ENCODE assay signal across 2 cellular contexts in genomic region chr11:72781313-72782080, GRCh38.
A peak's percentile ranks its signal among the peaks of the same experiment; 100 is the strongest.
TF ChIP-seq lines count a peak whose summit lies in the region.

No MANE protein-coding gene starts in this region.

TF ChIP-seq in HEK293, 187 proteins besides CTCF, POLR2A, EP300 and RAD21 (continues in another document):
- TF ChIP-seq FEZF1 (tag by site-specific recombination; IDR thresholded peaks at IDR 0.05), result no peak
- TF ChIP-seq ZNF423 (tag by site-specific recombination; IDR thresholded peaks at IDR 0.05), result no peak
- TF ChIP-seq, protein P1, sequence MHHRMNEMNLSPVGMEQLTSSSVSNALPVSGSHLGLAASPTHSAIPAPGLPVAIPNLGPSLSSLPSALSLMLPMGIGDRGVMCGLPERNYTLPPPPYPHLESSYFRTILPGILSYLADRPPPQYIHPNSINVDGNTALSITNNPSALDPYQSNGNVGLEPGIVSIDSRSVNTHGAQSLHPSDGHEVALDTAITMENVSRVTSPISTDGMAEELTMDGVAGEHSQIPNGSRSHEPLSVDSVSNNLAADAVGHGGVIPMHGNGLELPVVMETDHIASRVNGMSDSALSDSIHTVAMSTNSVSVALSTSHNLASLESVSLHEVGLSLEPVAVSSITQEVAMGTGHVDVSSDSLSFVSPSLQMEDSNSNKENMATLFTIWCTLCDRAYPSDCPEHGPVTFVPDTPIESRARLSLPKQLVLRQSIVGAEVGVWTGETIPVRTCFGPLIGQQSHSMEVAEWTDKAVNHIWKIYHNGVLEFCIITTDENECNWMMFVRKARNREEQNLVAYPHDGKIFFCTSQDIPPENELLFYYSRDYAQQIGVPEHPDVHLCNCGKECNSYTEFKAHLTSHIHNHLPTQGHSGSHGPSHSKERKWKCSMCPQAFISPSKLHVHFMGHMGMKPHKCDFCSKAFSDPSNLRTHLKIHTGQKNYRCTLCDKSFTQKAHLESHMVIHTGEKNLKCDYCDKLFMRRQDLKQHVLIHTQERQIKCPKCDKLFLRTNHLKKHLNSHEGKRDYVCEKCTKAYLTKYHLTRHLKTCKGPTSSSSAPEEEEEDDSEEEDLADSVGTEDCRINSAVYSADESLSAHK (tag by site-specific recombination; IDR thresholded peaks at IDR 0.05), result no peak
- TF ChIP-seq PRDM1 (tag by site-specific recombination; IDR thresholded peaks at IDR 0.05), result no peak
- TF ChIP-seq OSR2 (tag by site-specific recombination; IDR thresholded peaks at IDR 0.05), result no peak
- TF ChIP-seq, protein P2, sequence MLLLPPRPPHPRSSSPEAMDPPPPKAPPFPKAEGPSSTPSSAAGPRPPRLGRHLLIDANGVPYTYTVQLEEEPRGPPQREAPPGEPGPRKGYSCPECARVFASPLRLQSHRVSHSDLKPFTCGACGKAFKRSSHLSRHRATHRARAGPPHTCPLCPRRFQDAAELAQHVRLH (tag by site-specific recombination; IDR thresholded peaks at IDR 0.05), result no peak
- no peak for TF ChIP-seq ZBTB20 (tag by site-specific recombination; IDR thresholded peaks at IDR 0.05)
- TF ChIP-seq SP2 (tag by site-specific recombination; IDR thresholded peaks at IDR 0.05), result no peak
- no peak for TF ChIP-seq IKZF3 (tag by site-specific recombination; IDR thresholded peaks at IDR 0.05)
- TF ChIP-seq ZNF521 (tag by site-specific recombination; IDR thresholded peaks at IDR 0.05), result no peak
- TF ChIP-seq, protein P3, sequence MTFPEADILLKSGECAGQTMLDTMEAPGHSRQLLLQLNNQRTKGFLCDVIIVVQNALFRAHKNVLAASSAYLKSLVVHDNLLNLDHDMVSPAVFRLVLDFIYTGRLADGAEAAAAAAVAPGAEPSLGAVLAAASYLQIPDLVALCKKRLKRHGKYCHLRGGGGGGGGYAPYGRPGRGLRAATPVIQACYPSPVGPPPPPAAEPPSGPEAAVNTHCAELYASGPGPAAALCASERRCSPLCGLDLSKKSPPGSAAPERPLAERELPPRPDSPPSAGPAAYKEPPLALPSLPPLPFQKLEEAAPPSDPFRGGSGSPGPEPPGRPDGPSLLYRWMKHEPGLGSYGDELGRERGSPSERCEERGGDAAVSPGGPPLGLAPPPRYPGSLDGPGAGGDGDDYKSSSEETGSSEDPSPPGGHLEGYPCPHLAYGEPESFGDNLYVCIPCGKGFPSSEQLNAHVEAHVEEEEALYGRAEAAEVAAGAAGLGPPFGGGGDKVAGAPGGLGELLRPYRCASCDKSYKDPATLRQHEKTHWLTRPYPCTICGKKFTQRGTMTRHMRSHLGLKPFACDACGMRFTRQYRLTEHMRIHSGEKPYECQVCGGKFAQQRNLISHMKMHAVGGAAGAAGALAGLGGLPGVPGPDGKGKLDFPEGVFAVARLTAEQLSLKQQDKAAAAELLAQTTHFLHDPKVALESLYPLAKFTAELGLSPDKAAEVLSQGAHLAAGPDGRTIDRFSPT (tag by site-specific recombination; IDR thresholded peaks at IDR 0.05), result no peak
- TF ChIP-seq ZNF366 (tag by site-specific recombination; conservative IDR thresholded peaks at IDR 0.05), result no peak
- TF ChIP-seq, protein P4, sequence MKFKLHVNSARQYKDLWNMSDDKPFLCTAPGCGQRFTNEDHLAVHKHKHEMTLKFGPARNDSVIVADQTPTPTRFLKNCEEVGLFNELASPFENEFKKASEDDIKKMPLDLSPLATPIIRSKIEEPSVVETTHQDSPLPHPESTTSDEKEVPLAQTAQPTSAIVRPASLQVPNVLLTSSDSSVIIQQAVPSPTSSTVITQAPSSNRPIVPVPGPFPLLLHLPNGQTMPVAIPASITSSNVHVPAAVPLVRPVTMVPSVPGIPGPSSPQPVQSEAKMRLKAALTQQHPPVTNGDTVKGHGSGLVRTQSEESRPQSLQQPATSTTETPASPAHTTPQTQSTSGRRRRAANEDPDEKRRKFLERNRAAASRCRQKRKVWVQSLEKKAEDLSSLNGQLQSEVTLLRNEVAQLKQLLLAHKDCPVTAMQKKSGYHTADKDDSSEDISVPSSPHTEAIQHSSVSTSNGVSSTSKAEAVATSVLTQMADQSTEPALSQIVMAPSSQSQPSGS (tag by site-specific recombination; IDR thresholded peaks at IDR 0.05; ENCODE audit: low read depth), result no peak
- TF ChIP-seq, protein P5, sequence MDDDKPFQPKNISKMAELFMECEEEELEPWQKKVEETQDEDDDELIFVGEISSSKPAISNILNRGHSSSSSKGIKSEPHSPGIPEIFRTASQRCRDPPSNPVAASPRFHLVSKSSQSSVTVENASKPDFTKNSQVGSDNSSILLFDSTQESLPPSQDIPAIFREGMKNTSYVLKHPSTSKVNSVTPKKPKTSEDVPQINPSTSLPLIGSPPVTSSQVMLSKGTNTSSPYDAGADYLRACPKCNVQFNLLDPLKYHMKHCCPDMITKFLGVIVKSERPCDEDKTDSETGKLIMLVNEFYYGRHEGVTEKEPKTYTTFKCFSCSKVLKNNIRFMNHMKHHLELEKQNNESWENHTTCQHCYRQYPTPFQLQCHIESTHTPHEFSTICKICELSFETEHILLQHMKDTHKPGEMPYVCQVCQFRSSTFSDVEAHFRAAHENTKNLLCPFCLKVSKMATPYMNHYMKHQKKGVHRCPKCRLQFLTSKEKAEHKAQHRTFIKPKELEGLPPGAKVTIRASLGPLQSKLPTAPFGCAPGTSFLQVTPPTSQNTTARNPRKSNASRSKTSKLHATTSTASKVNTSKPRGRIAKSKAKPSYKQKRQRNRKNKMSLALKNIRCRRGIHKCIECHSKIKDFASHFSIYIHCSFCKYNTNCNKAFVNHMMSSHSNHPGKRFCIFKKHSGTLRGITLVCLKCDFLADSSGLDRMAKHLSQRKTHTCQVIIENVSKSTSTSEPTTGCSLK (tag by site-specific recombination; IDR thresholded peaks at IDR 0.05), result no peak
- TF ChIP-seq GFI1B (tag by site-specific recombination; IDR thresholded peaks at IDR 0.05), result no peak
- TF ChIP-seq ZNF776 (tag by site-specific recombination; IDR thresholded peaks at IDR 0.05; ENCODE audit: borderline replicate concordance), result no peak
- peak; percentile 20 for TF ChIP-seq GLIS2 (tag by site-specific recombination; IDR thresholded peaks at IDR 0.05)
- TF ChIP-seq ZXDB (tag by site-specific recombination; IDR thresholded peaks at IDR 0.05), result no peak
- TF ChIP-seq TCF7L2 (IDR thresholded peaks at IDR 0.05; ENCODE audit: borderline replicate concordance, low read depth, low read length), result no peak
- no peak for TF ChIP-seq ZNF404 (tag by site-specific recombination; IDR thresholded peaks at IDR 0.05)
- peak; percentile 4 for TF ChIP-seq ZBTB26 (tag by site-specific recombination; optimal IDR thresholded peaks at IDR 0.05)
- no peak for TF ChIP-seq KLF9 (tag by site-specific recombination; IDR thresholded peaks at IDR 0.05; ENCODE audit: low read depth)

TF ChIP-seq in K562, 482 proteins besides CTCF, POLR2A, EP300 and RAD21:
- TF ChIP-seq RB1 (IDR thresholded peaks at IDR 0.05; ENCODE audit: low read depth) (0 out of 2 replicates have a peak, but pooled peaks have one; percentile 22), ZNF3 (CRISPR knock-in tag; IDR thresholded peaks at IDR 0.05) (no peak), EGR1 (conservative IDR thresholded peaks at IDR 0.05) (0 out of 2 replicates have a peak, but pooled peaks have one; percentile 26), DIDO1 (tag; IDR thresholded peaks at IDR 0.05; ENCODE audit: low read depth) (no peak), LCOR (CRISPR knock-in tag; IDR thresholded peaks at IDR 0.05) (no peak), ZBTB26 (CRISPR knock-in tag; IDR thresholded peaks at IDR 0.05) (no peak), DPF2 (IDR thresholded peaks at IDR 0.05) (no peak), ERF (CRISPR knock-in tag; IDR thresholded peaks at IDR 0.05) (no peak), RBFOX2 (IDR thresholded peaks at IDR 0.05; ENCODE audit: low read depth, low read length) (0 out of 2 replicates have a peak, but pooled peaks have one; percentile 17), ZBTB7A (IDR thresholded peaks at IDR 0.05; ENCODE audit: borderline replicate concordance, control insufficient read depth, low read depth, low read length) (peak; percentile 75; the same call in 1 of the 2 replicates), MCM3 (IDR thresholded peaks at IDR 0.05) (no peak), POLR2G (IDR thresholded peaks at IDR 0.05; ENCODE audit: low read depth, low read length) (peak; percentile 40; the same call in 1 of the 2 replicates)
- TF ChIP-seq, protein P6, sequence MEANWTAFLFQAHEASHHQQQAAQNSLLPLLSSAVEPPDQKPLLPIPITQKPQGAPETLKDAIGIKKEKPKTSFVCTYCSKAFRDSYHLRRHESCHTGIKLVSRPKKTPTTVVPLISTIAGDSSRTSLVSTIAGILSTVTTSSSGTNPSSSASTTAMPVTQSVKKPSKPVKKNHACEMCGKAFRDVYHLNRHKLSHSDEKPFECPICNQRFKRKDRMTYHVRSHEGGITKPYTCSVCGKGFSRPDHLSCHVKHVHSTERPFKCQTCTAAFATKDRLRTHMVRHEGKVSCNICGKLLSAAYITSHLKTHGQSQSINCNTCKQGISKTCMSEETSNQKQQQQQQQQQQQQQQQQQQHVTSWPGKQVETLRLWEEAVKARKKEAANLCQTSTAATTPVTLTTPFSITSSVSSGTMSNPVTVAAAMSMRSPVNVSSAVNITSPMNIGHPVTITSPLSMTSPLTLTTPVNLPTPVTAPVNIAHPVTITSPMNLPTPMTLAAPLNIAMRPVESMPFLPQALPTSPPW (CRISPR knock-in tag; IDR thresholded peaks at IDR 0.05), result peak; percentile 79
